In the genomic region with DNA sequence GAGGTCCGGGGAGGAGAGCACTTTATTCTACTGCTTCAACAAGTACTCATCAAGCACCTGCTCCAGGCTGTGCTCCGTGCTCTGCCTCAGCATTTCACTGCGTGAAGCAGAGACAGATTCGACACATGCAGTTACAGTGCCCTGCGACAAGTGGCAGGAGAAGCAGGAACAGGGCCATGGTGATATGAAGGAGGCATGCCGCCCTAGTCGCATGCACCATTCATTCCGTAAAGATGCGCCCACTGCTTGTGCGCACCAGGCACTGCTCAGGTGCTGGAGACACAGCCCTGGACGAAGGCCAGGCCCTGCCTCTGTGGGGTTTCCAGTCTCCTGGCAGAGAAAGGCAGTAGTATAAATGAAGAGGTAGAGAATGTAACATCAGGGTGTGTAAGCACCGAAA, we compare ENCODE assay signal across 21 cellular contexts.
A peak's percentile ranks its signal among the peaks of the same experiment; 100 is the strongest.
DNase-seq lines count a peak whose midpoint lies in the region; ATAC-seq and TF ChIP-seq lines count a peak whose summit lies in the region.
"Had no signal": no experiment of that assay in that cellular context is flagged by ENCODE, and none has a peak within 500 bp of the region (broad histone marks: within the 10 kb centered on the region; RNA-seq: fewer than 3 reads in every experiment).

No MANE protein-coding gene starts in this region.

- H3K4me3 Mint-ChIP-seq in dendritic cell treated with granulocyte-macrophage colony-stimulating factor and Interleukin-4, amounts not matched to agents 40 ng/mL and 50 ng/mL, for 4 days: no peak overlapping the region
- H3K4me3 Mint-ChIP-seq: CD14-positive monocyte had no signal

- H3K9ac ChIP-seq in IMR-90 (ENCODE audit: low read depth, low read length): no peak overlapping the region
- H3K9ac ChIP-seq: SK-N-SH had no signal

- no peak overlapping the region for H3K4me3 ChIP-seq in IMR-90 (ENCODE audit: insufficient read depth, low read depth, low read length)
- H3K4me3 ChIP-seq: K562 had no signal

- no peak overlapping the region for H3K27ac ChIP-seq in IMR-90 (ENCODE audit: insufficient read depth, low read length)
- H3K27ac ChIP-seq: RWPE1 had no signal

- no peak overlapping the region for H3K18ac ChIP-seq in IMR-90 (ENCODE audit: low read depth, low read length)

- peak overlapping the region; percentile 13; the same call in 1 of the 2 replicates for H2BK20ac ChIP-seq in IMR-90 (ENCODE audit: low read depth, low read length)

- H2BK120ac ChIP-seq in IMR-90 (ENCODE audit: low read depth, low read length): no peak overlapping the region

- WGBS in IMR-90 (ENCODE audit: extremely low coverage in 2 of 2, insufficient read length in 1 of 2), 2 experiments: 100% methylated on average over 5 of the region's 12 CpGs; no CpG with 5 or more reads in 1 of the 2 experiments

- dilution Hi-C loops in IMR-90 (cut with HindIII; ENCODE audit: low sequenced_read_pairs, unreplicated experiment): no loop called here

- H3K9me3 ChIP-seq in IMR-90 (ENCODE audit: control insufficient read depth, insufficient read depth, low read length): no peaks in the 10 kb centered on the region; the same call in 1 of the 2 replicates
- H3K9me3 ChIP-seq: SK-N-SH had no signal

- H3K9me1 ChIP-seq in IMR-90 (ENCODE audit: insufficient read depth, low read length): peaks cover 8% of the 10 kb centered on the region

- no peak overlapping the region for H3K56ac ChIP-seq in IMR-90 (ENCODE audit: extremely low read depth, insufficient read depth, low read length)

- intact Hi-C loops in IMR-90 (cut with micrococcal nuclease) (no loop called here), posterior vena cava (cut with DNase I) (no loop called here)
- intact Hi-C loops in dendritic cell treated with granulocyte-macrophage colony-stimulating factor and Interleukin-4, amounts not matched to agents 40 ng/mL and 50 ng/mL, for 4 days (cut with micrococcal nuclease): no loop called here

- H4K8ac ChIP-seq in IMR-90 (ENCODE audit: low read depth in 2 of 2, low read length in 2 of 2): no peak overlapping the region

- H4K91ac ChIP-seq in IMR-90 (ENCODE audit: insufficient read depth, low read depth, low read length): peak overlapping the region; percentile 19; the same call in 1 of the 2 replicates

- H3K4me1 Mint-ChIP-seq in dendritic cell treated with granulocyte-macrophage colony-stimulating factor and Interleukin-4, amounts not matched to agents 40 ng/mL and 50 ng/mL, for 4 days (ENCODE audit: low read depth): peaks cover 96% of the 10 kb centered on the region

- no peaks in the 10 kb centered on the region for H3K36me3 ChIP-seq in IMR-90 (ENCODE audit: control insufficient read depth, insufficient read depth, low read length)

- no peaks in the 10 kb centered on the region for H3K9me3 Mint-ChIP-seq in dendritic cell treated with granulocyte-macrophage colony-stimulating factor and Interleukin-4, amounts not matched to agents 40 ng/mL and 50 ng/mL, for 4 days

- DNase-seq in NCI-H345 (lab: John Stamatoyannopoulos, UW) (peak; percentile 18), NCI-H345 treated with DMSO at 0.1 percent for 48 hours (lab: John Stamatoyannopoulos, UW; ENCODE audit: unreplicated experiment) (no peak), IMR-90 (no peak), posterior vena cava (ENCODE audit: low spot score) (peak; percentile 53), NCI-H524 (lab: John Stamatoyannopoulos, UW) (no peak), NCI-H146 treated with DMSO at 0.1 percent for 48 hours (lab: John Stamatoyannopoulos, UW; ENCODE audit: unreplicated experiment) (no peak)
- DNase-seq in central memory CD4-positive, alpha-beta T cell: no peak
- DNase-seq: 8988T, AML-193, MM.1S, NCI-H1048, NCI-H1436 treated with DMSO at 0.1 percent for 48 hours, NCI-H2029 treated with DMSO at 0.1 percent for 48 hours, NCI-H2171, NCI-H526 treated with DMSO at 0.1 percent for 48 hours, SIG-M5 had no signal

- H3K23ac ChIP-seq in IMR-90 (ENCODE audit: low read depth, low read length): no peak overlapping the region

- CTCF ChIA-PET in IMR-90 (lab: Yijun Ruan, JAX): no interaction called here

- H3K27ac Mint-ChIP-seq in dendritic cell treated with granulocyte-macrophage colony-stimulating factor and Interleukin-4, amounts not matched to agents 40 ng/mL and 50 ng/mL, for 4 days: peak overlapping the region; percentile 68

- H3K36me3 Mint-ChIP-seq in dendritic cell treated with granulocyte-macrophage colony-stimulating factor and Interleukin-4, amounts not matched to agents 40 ng/mL and 50 ng/mL, for 4 days (ENCODE audit: low read depth): no peaks in the 10 kb centered on the region

- no peak overlapping the region for H4K5ac ChIP-seq in IMR-90 (ENCODE audit: low read depth, low read length)

- no TSS peak for BruUV-seq in IMR-90 (replicated peaks; lab: Mats Ljungman, UMichigan)

- peaks cover 3% of the 10 kb centered on the region for H3K27me3 ChIP-seq in IMR-90 (ENCODE audit: control insufficient read depth, insufficient read depth, low read length)

- TF ChIP-seq CTCF in IMR-90 (conservative IDR thresholded peaks at IDR 0.05; ENCODE audit: low read depth, low read length): no peak

- TF ChIP-seq POLR2A in IMR-90 (IDR thresholded peaks at IDR 0.05; ENCODE audit: low read depth, low read length): no peak

- no peaks in the 10 kb centered on the region for H4K20me1 ChIP-seq in IMR-90 (ENCODE audit: insufficient read depth, low read length)

- H2BK5ac ChIP-seq in IMR-90 (ENCODE audit: low read depth, low read length, poor library complexity, severe bottlenecking): no peak overlapping the region

- no peak for ATAC-seq in IMR-90 (ENCODE audit: low read depth)
- ATAC-seq: K562 had no signal

- peaks cover 26% of the 10 kb centered on the region for H3K27me3 Mint-ChIP-seq in dendritic cell treated with granulocyte-macrophage colony-stimulating factor and Interleukin-4, amounts not matched to agents 40 ng/mL and 50 ng/mL, for 4 days

- POLR2A ChIA-PET in IMR-90 (lab: Charles Lee; ENCODE audit: unreplicated experiment): no interaction called here

- no peak overlapping the region for H3K14ac ChIP-seq in IMR-90 (replicated peaks; ENCODE audit: low read depth, low read length)

- no peak overlapping the region for H2AFZ ChIP-seq in IMR-90 (replicated peaks; ENCODE audit: low read length, poor library complexity)

- peaks cover 18% of the 10 kb centered on the region for H3K4me1 ChIP-seq in IMR-90 (ENCODE audit: control insufficient read depth, insufficient read depth, low read length)

- in situ Hi-C loops in IMR-90 (cut with MboI; ENCODE audit: low sequenced_read_pairs): no loop called here

- no peaks in the 10 kb centered on the region for H3K79me1 ChIP-seq in IMR-90 (ENCODE audit: low read depth in 1 of 2, low read length in 2 of 2)

- peak overlapping the region; percentile 34; the same call in 1 of the 2 replicates for H3K4ac ChIP-seq in IMR-90 (ENCODE audit: low read depth, low read length)

- peak overlapping the region; percentile 52; the same call in 1 of the 2 replicates for H2AK5ac ChIP-seq in IMR-90 (ENCODE audit: low read depth, low read length)

- no peak for TF ChIP-seq RAD21 in IMR-90 (IDR thresholded peaks at IDR 0.05; ENCODE audit: low read length)

- no peak overlapping the region for H3K4me2 ChIP-seq in IMR-90 (ENCODE audit: low read depth, low read length)

- no peak overlapping the region; the same call in 2 of the 3 replicates for H2BK15ac ChIP-seq in IMR-90 (ENCODE audit: low read depth, low read length)

- H2AK9ac ChIP-seq in IMR-90 (replicated peaks; ENCODE audit: low read depth, low read length, poor library complexity): no peak overlapping the region

TF ChIP-seq in IMR-90, 13 proteins besides CTCF, POLR2A, EP300 and RAD21:
- TF ChIP-seq MXI1 (IDR thresholded peaks at IDR 0.05; ENCODE audit: borderline replicate concordance, low read depth, low read length): no peak
- no peak for TF ChIP-seq MAFK (IDR thresholded peaks at IDR 0.05; ENCODE audit: low read depth, low read length)
- no peak for TF ChIP-seq USF2 (IDR thresholded peaks at IDR 0.05; ENCODE audit: low read depth, low read length)
- no peak for TF ChIP-seq BHLHE40 (IDR thresholded peaks at IDR 0.05; ENCODE audit: low read depth, low read length)
- TF ChIP-seq MAZ (IDR thresholded peaks at IDR 0.05; ENCODE audit: borderline replicate concordance, low read depth, low read length): no peak
- TF ChIP-seq RFX5 (IDR thresholded peaks at IDR 0.05; ENCODE audit: low read depth, low read length): no peak
- no peak for TF ChIP-seq FOS (IDR thresholded peaks at IDR 0.05; ENCODE audit: low read depth, low read length)
- TF ChIP-seq CHD1 (IDR thresholded peaks at IDR 0.05; ENCODE audit: low read depth, low read length): no peak
- TF ChIP-seq, protein P1, sequence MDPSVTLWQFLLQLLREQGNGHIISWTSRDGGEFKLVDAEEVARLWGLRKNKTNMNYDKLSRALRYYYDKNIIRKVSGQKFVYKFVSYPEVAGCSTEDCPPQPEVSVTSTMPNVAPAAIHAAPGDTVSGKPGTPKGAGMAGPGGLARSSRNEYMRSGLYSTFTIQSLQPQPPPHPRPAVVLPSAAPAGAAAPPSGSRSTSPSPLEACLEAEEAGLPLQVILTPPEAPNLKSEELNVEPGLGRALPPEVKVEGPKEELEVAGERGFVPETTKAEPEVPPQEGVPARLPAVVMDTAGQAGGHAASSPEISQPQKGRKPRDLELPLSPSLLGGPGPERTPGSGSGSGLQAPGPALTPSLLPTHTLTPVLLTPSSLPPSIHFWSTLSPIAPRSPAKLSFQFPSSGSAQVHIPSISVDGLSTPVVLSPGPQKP (IDR thresholded peaks at IDR 0.05; ENCODE audit: borderline replicate concordance, low read depth, low read length): no peak
- TF ChIP-seq RCOR1 (IDR thresholded peaks at IDR 0.05; ENCODE audit: insufficient replicate concordance, low read length): no peak
- no peak for TF ChIP-seq SMC3 (IDR thresholded peaks at IDR 0.05; ENCODE audit: low read depth, low read length)
- no peak for TF ChIP-seq CEBPB (IDR thresholded peaks at IDR 0.05; ENCODE audit: low read depth, low read length)
- no peak for TF ChIP-seq NFE2L2 (IDR thresholded peaks at IDR 0.05; ENCODE audit: low read depth, low read length)
TF ChIP-seq in IMR-90: peak in this region for 0.

Comparison
In these comparisons a context has a peak if more than half of its experiments do, and no peak if none do; other contexts are left out.
1. DNase-seq: peak in NCI-H345 (single experiment) and posterior vena cava (single experiment); none in NCI-H345 treated with DMSO at 0.1 percent for 48 hours (single experiment), IMR-90 (single experiment), NCI-H524 (0 of 2), central memory CD4-positive, alpha-beta T cell (single experiment) and NCI-H146 treated with DMSO at 0.1 percent for 48 hours (single experiment).